Comparison of ENCODE assay signal across 1 cellular context in the genomic region with DNA sequence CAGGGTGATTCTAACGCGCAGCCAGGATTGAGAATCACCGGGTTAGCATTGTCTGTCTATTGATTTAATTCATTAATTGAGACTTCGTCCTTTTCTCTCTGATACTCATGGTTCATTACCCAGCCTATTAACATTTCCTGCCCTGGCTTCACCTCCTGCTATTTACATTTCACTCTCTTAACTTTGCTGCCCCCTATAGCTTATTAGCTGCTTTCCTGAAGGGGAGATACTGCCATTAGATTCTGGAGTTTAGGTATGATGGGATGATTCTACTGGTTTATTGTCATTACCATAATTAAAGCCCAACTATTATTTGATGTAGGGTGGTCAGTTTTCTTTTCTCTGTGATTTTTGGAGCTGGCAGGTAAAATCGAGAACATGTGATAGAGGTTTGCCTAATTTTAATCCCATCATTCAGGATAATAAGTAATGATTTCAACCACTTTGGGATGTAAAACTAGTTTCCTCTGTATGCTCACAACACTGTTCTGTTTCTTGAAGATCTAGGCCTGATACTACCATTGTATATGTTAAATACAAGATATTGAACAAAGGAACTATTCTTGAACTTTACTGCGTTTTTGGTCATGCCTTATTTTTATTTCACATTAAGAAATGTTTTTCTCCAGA.
TF ChIP-seq lines count a peak whose summit lies in the region.

No MANE protein-coding gene starts in this region.

TF ChIP-seq in WTC11, 78 proteins besides CTCF, POLR2A, EP300 and RAD21 (continued from another document):
- TF ChIP-seq, protein P1, sequence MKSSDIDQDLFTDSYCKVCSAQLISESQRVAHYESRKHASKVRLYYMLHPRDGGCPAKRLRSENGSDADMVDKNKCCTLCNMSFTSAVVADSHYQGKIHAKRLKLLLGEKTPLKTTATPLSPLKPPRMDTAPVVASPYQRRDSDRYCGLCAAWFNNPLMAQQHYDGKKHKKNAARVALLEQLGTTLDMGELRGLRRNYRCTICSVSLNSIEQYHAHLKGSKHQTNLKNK (CRISPR knock-in tag; IDR thresholded peaks at IDR 0.05): no peak
- TF ChIP-seq, protein P2, sequence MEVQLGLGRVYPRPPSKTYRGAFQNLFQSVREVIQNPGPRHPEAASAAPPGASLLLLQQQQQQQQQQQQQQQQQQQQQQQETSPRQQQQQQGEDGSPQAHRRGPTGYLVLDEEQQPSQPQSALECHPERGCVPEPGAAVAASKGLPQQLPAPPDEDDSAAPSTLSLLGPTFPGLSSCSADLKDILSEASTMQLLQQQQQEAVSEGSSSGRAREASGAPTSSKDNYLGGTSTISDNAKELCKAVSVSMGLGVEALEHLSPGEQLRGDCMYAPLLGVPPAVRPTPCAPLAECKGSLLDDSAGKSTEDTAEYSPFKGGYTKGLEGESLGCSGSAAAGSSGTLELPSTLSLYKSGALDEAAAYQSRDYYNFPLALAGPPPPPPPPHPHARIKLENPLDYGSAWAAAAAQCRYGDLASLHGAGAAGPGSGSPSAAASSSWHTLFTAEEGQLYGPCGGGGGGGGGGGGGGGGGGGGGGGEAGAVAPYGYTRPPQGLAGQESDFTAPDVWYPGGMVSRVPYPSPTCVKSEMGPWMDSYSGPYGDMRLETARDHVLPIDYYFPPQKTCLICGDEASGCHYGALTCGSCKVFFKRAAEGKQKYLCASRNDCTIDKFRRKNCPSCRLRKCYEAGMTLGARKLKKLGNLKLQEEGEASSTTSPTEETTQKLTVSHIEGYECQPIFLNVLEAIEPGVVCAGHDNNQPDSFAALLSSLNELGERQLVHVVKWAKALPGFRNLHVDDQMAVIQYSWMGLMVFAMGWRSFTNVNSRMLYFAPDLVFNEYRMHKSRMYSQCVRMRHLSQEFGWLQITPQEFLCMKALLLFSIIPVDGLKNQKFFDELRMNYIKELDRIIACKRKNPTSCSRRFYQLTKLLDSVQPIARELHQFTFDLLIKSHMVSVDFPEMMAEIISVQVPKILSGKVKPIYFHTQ (CRISPR knock-in tag; IDR thresholded peaks at IDR 0.05): no peak
- TF ChIP-seq, protein P3, sequence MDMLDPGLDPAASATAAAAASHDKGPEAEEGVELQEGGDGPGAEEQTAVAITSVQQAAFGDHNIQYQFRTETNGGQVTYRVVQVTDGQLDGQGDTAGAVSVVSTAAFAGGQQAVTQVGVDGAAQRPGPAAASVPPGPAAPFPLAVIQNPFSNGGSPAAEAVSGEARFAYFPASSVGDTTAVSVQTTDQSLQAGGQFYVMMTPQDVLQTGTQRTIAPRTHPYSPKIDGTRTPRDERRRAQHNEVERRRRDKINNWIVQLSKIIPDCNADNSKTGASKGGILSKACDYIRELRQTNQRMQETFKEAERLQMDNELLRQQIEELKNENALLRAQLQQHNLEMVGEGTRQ (CRISPR knock-in tag; IDR thresholded peaks at IDR 0.05): no peak
- TF ChIP-seq ZNF317 (CRISPR knock-in tag; IDR thresholded peaks at IDR 0.05; ENCODE audit: borderline replicate concordance, low read depth) (no peak), ESRRA (CRISPR knock-in tag; IDR thresholded peaks at IDR 0.05; ENCODE audit: borderline replicate concordance) (no peak), ELF4 (CRISPR knock-in tag; IDR thresholded peaks at IDR 0.05; ENCODE audit: low read depth) (no peak)
- TF ChIP-seq, protein P4, sequence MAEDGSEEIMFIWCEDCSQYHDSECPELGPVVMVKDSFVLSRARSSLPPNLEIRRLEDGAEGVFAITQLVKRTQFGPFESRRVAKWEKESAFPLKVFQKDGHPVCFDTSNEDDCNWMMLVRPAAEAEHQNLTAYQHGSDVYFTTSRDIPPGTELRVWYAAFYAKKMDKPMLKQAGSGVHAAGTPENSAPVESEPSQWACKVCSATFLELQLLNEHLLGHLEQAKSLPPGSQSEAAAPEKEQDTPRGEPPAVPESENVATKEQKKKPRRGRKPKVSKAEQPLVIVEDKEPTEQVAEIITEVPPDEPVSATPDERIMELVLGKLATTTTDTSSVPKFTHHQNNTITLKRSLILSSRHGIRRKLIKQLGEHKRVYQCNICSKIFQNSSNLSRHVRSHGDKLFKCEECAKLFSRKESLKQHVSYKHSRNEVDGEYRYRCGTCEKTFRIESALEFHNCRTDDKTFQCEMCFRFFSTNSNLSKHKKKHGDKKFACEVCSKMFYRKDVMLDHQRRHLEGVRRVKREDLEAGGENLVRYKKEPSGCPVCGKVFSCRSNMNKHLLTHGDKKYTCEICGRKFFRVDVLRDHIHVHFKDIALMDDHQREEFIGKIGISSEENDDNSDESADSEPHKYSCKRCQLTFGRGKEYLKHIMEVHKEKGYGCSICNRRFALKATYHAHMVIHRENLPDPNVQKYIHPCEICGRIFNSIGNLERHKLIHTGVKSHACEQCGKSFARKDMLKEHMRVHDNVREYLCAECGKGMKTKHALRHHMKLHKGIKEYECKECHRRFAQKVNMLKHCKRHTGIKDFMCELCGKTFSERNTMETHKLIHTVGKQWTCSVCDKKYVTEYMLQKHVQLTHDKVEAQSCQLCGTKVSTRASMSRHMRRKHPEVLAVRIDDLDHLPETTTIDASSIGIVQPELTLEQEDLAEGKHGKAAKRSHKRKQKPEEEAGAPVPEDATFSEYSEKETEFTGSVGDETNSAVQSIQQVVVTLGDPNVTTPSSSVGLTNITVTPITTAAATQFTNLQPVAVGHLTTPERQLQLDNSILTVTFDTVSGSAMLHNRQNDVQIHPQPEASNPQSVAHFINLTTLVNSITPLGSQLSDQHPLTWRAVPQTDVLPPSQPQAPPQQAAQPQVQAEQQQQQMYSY (CRISPR knock-in tag; IDR thresholded peaks at IDR 0.05): no peak
